ENCODE assay signal across 9 cellular contexts in genomic region chrX:43949669-43950068, GRCh38. TPM values are rescaled to one million over a fixed set of nuclear protein-coding genes. Genes with fewer than 3 reads are reported as not detected.
DNase-seq lines count a peak whose midpoint lies in the region; ATAC-seq and TF ChIP-seq lines count a peak whose summit lies in the region.
"Had no signal": no experiment of that assay in that cellular context is flagged by ENCODE, and none has a peak within 500 bp of the region (broad histone marks: within the 10 kb centered on the region; RNA-seq: fewer than 3 reads in every experiment).

No MANE protein-coding gene starts in this region.

- POLR2A ChIA-PET in CD8-positive, alpha-beta memory T cell (lab: Charles Lee): no interaction called here

- intact Hi-C loops in heart left ventricle (cut with DNase I) (loop anchor here in 4 of 10 donors (10.0 kb wide), 5 partner anchors 295 to 1235 kb away; no protein-coding TSS in a partner anchor), sciatic nerve (cut with DNase I) (loop anchor here (10.0 kb wide), 2 partner anchors 115 to 295 kb away; no protein-coding TSS in a partner anchor)

- CTCF ChIA-PET in CD8-positive, alpha-beta memory T cell (lab: Charles Lee): interaction anchor here (0.7 to 1.0 kb wide), 3 partner anchors 9 to 95 kb away, joined by 3 to 7 read pairs (median 4); no protein-coding TSS in a partner anchor

- in situ Hi-C loops in KBM-7 (cut with MboI; ENCODE audit: low pct_unique_long_range_greater_than_20kb, low sequenced_read_pairs): no loop called here

- no peaks in the 10 kb centered on the region for H3K27me3 ChIP-seq in CD8-positive, alpha-beta memory T cell (ENCODE audit: insufficient read depth, low read length, poor library complexity, severe bottlenecking)
- H3K27me3 ChIP-seq in heart left ventricle: peaks cover 0 to 49% (median 0%) of the 10 kb centered on the region in 9 donors

- WGBS in heart left ventricle, 4 donors: 2 to 15% (median 6%) methylated on average over 15 of the region's 15 CpGs

- H3K27ac ChIP-seq in CD8-positive, alpha-beta memory T cell (ENCODE audit: low read depth, low read length): no peak overlapping the region
- no peak overlapping the region for H3K27ac ChIP-seq in heart left ventricle

- H3K9me3 Mint-ChIP-seq in CD8-positive, alpha-beta memory T cell: no peaks in the 10 kb centered on the region
- H3K9me3 Mint-ChIP-seq in activated T-cell treated with anti-CD3 and anti-CD28 coated beads, Interleukin-2, amount 50 U/mL, for 24 hours: no peaks in the 10 kb centered on the region
- H3K9me3 Mint-ChIP-seq: dendritic cell treated with granulocyte-macrophage colony-stimulating factor and Interleukin-4, amounts not matched to agents 40 ng/mL and 50 ng/mL, for 4 days had no signal

- H3K9me3 ChIP-seq in CD8-positive, alpha-beta memory T cell (ENCODE audit: low read length): no peaks in the 10 kb centered on the region
- H3K9me3 ChIP-seq in heart left ventricle: no peaks in the 10 kb centered on the region

- peaks cover 4 to 8% (median 7%) of the 10 kb centered on the region in 3 donors for H3K4me1 Mint-ChIP-seq in CD8-positive, alpha-beta memory T cell
- H3K4me1 Mint-ChIP-seq in activated T-cell treated with anti-CD3 and anti-CD28 coated beads, Interleukin-2, amount 50 U/mL, for 24 hours (ENCODE audit: low read depth): peaks cover 5% of the 10 kb centered on the region

- no peak overlapping the region for H3K27ac Mint-ChIP-seq in CD8-positive, alpha-beta memory T cell
- H3K27ac Mint-ChIP-seq in activated T-cell treated with anti-CD3 and anti-CD28 coated beads, Interleukin-2, amount 50 U/mL, for 24 hours: no peak overlapping the region
- H3K27ac Mint-ChIP-seq: dendritic cell treated with granulocyte-macrophage colony-stimulating factor and Interleukin-4, amounts not matched to agents 40 ng/mL and 50 ng/mL, for 4 days had no signal

- H3K36me3 Mint-ChIP-seq in CD8-positive, alpha-beta memory T cell: no peaks in the 10 kb centered on the region
- H3K36me3 Mint-ChIP-seq in activated T-cell treated with anti-CD3 and anti-CD28 coated beads, Interleukin-2, amount 50 U/mL, for 24 hours (ENCODE audit: low read depth): no peaks in the 10 kb centered on the region

- H3K4me3 Mint-ChIP-seq in CD8-positive, alpha-beta memory T cell: peak overlapping the region in 5 of 7 donors; percentile 21 to 66 (median 57)
- no peak overlapping the region for H3K4me3 Mint-ChIP-seq in activated T-cell treated with anti-CD3 and anti-CD28 coated beads, Interleukin-2, amount 50 U/mL, for 24 hours
- H3K4me3 Mint-ChIP-seq: dendritic cell treated with granulocyte-macrophage colony-stimulating factor and Interleukin-4, amounts not matched to agents 40 ng/mL and 50 ng/mL, for 4 days had no signal

- TF ChIP-seq POLR2A in heart left ventricle (IDR thresholded peaks at IDR 0.05): no peak

- H3K4me3 ChIP-seq in CD8-positive, alpha-beta memory T cell (ENCODE audit: low read length): no peak overlapping the region
- no peak overlapping the region for H3K4me3 ChIP-seq in heart left ventricle

- DNase-seq in CD8-positive, alpha-beta memory T cell: peak; percentile 0 to 56 (median 10)
- peak; percentile 61 for DNase-seq in KBM-7
- peak; percentile 39 for DNase-seq in activated T-cell treated with anti-CD3 and anti-CD28 coated beads, Interleukin-2, amount 50 U/mL, for 24 hours
- peak in 3 of 5 donors; percentile 14 to 50 (median 41) for DNase-seq in heart left ventricle
- DNase-seq in sciatic nerve (ENCODE audit: low spot score): no peak
- DNase-seq in cortex of kidney (lab: John Stamatoyannopoulos, UW): no peak

- peak in 3 of 4 donors; percentile 55 to 65 (median 63) for ATAC-seq in heart left ventricle
- peak; percentile 28 for ATAC-seq in sciatic nerve
- no peak for ATAC-seq in HG03469 (IDR thresholded peaks at IDR 0.05; ENCODE audit: unreplicated experiment)
- no peak for ATAC-seq in HG03439 (IDR thresholded peaks at IDR 0.05; ENCODE audit: unreplicated experiment)

- no peaks in the 10 kb centered on the region for H3K36me3 ChIP-seq in CD8-positive, alpha-beta memory T cell (ENCODE audit: insufficient read depth, low read length)
- H3K36me3 ChIP-seq in heart left ventricle: no peaks in the 10 kb centered on the region

- no peaks in the 10 kb centered on the region for H3K4me1 ChIP-seq in CD8-positive, alpha-beta memory T cell (ENCODE audit: insufficient read depth, low read length)
- H3K4me1 ChIP-seq in heart left ventricle: no peaks in the 10 kb centered on the region

- peaks cover 5 to 9% of the 10 kb centered on the region in 2 donors for H3K27me3 Mint-ChIP-seq in CD8-positive, alpha-beta memory T cell
- peaks cover 71% of the 10 kb centered on the region for H3K27me3 Mint-ChIP-seq in activated T-cell treated with anti-CD3 and anti-CD28 coated beads, Interleukin-2, amount 50 U/mL, for 24 hours

- peak in 10 of 12 donors; percentile 10 to 51 (median 30) for TF ChIP-seq CTCF in heart left ventricle (IDR thresholded peaks at IDR 0.05)

RNA-seq across cellular contexts. Expression of gene NDP, which starts 23.5 kb away (rescaled TPM):
- not detected for total RNA-seq in CD8-positive, alpha-beta memory T cell
- polyA plus RNA-seq in CD8-positive, alpha-beta memory T cell: not detected
- total RNA-seq in heart left ventricle (under 1 TPM in 3 of 9 donors, not detected in 6; 0.19 to 0.27 (median 0.21) TPM), sciatic nerve (4.1 TPM)
- polyA plus RNA-seq in heart left ventricle: under 1 TPM in 1 of 2 donors, not detected in 1; 0.19 TPM

Comparison
In these comparisons a context has a peak if more than half of its experiments do, and no peak if none do; other contexts are left out.
1. DNase-seq: peak in CD8-positive, alpha-beta memory T cell (5 of 5), KBM-7 (single experiment), activated T-cell treated with anti-CD3 and anti-CD28 coated beads, Interleukin-2, amount 50 U/mL, for 24 hours (single experiment) and heart left ventricle (3 of 5); none in sciatic nerve (single experiment) and cortex of kidney (single experiment).
2. ATAC-seq: peak in heart left ventricle (3 of 4) and sciatic nerve (single experiment); none in HG03469 (single experiment) and HG03439 (single experiment).